Comparison of ENCODE assay signal across 8 cellular contexts in the genomic region with DNA sequence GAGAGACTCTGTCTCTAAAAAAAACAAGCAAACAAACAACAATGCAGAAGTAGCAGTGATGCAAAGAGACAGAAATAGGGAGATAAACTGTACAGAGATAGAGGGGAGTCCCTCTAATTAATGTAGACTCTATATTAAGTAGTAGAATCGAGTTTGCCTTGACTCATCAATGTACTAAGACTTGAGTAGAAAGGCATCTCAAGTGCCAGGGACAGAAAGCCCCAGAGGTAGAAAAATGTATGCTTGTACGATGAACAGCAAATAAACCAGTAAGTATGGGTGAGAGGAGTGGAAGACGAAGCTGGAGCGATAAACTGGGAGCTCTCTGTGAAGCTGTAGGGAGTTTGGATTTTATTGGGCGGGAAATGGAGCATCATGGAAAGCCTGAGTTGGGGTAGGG.
"Had no signal": no experiment of that assay in that cellular context is flagged by ENCODE, and none has a peak within 500 bp of the region (broad histone marks: within the 10 kb centered on the region; RNA-seq: fewer than 3 reads in every experiment).

No MANE protein-coding gene starts in this region.

- DNase-seq: GDM1, GF-D8 had no signal

- FAIRE-seq: G401.6, GM12878, GM12891, GM12892, GM18507, GM19239 had no signal

- H3K4me3 ChIP-seq: GM12878 had no signal

- ATAC-seq: GM12878 had no signal
